Comparison of ENCODE assay signal across 12 cellular contexts in the genomic region with DNA sequence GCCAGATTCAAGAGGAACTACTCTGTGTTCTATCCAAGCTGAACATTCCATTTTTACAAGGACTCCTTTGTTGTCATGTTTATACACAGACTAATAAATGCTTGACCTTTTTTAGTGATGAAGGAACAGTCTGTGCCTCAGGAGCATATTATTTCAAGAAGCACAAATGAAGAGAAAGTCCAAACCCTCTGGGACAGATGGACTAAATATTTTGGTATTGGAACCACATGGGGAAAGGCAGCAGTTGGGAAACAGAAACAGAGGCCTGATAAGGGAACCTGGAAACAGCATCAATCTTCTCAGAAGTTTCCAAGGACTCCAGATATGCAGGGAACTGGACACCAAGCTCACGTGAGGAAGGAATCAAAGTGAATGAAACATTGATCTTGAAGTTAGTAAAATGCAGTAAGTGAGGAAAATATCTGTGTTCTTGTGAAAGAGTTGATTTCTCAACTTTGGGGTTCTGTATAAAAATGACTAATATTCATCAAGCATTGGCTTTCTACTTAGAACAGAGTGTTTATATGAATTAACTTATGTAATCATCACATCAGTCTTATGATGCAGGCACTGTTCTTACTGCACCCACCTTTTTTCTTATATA.
DNase-seq lines count a peak whose midpoint lies in the region; ATAC-seq and TF ChIP-seq lines count a peak whose summit lies in the region.
"Had no signal": no experiment of that assay in that cellular context is flagged by ENCODE, and none has a peak within 500 bp of the region (broad histone marks: within the 10 kb centered on the region; RNA-seq: fewer than 3 reads in every experiment).

No MANE protein-coding gene starts in this region.

- POLR2A ChIA-PET in A673 (lab: Charles Lee; ENCODE audit: low non-redundant PET), result no interaction called here

- H3K9me3 ChIP-seq in stomach smooth muscle (ENCODE audit: control insufficient read depth in 2 of 2, low read length in 2 of 2), result no peaks in the 10 kb centered on the region
- H3K9me3 ChIP-seq in A673 (ENCODE audit: low read depth, low read length, poor library complexity, severe bottlenecking), result no peaks in the 10 kb centered on the region

- in situ Hi-C loops in G401 (cut with HindIII; ENCODE audit: low sequenced_read_pairs), result no loop called here

- intact Hi-C loops in left colon (cut with DNase I, micrococcal nuclease) (loop anchor here in 1 of 2 donors (5.0 kb wide), 1 partner anchor 273 kb away; no protein-coding TSS in a partner anchor), A673 (cut with micrococcal nuclease; ENCODE audit: unreplicated experiment) (no loop called here)

- H3K27ac ChIP-seq in stomach smooth muscle (ENCODE audit: low read length) (peak overlapping the region; percentile 93), A673 (ENCODE audit: low read depth, low read length, poor library complexity, severe bottlenecking) (no peak overlapping the region)

- no peak overlapping the region for H3K9ac ChIP-seq in stomach smooth muscle (ENCODE audit: low read length in 2 of 2)

- ATAC-seq in left colon, result peak; percentile 30

- TF ChIP-seq CTCF in choroid plexus epithelial cell (conservative IDR thresholded peaks at IDR 0.05; ENCODE audit: low read depth, low read length), result no peak
- TF ChIP-seq CTCF in A673 (conservative IDR thresholded peaks at IDR 0.05; ENCODE audit: low read depth, low read length), result no peak

- H3K4me3 ChIP-seq in choroid plexus epithelial cell (ENCODE audit: low read depth, low read length), result no peak overlapping the region
- H3K4me3 ChIP-seq in stomach smooth muscle (ENCODE audit: low read length in 2 of 2), result no peak overlapping the region
- H3K4me3 ChIP-seq in A673 (ENCODE audit: low read depth, low read length, poor library complexity, severe bottlenecking), result no peak overlapping the region

- no peaks in the 10 kb centered on the region for H3K27me3 ChIP-seq in stomach smooth muscle (ENCODE audit: control insufficient read depth in 1 of 2, insufficient read depth in 2 of 2, low read length in 2 of 2)
- H3K27me3 ChIP-seq in A673 (replicated peaks; ENCODE audit: insufficient read depth, low read depth, low read length, poor library complexity), result no peaks in the 10 kb centered on the region

- no peaks in the 10 kb centered on the region for H3K36me3 ChIP-seq in stomach smooth muscle (ENCODE audit: control insufficient read depth in 2 of 2, insufficient read depth in 2 of 2, low read length in 2 of 2)
- no peaks in the 10 kb centered on the region for H3K36me3 ChIP-seq in A673 (ENCODE audit: insufficient read depth, low read length, poor library complexity, severe bottlenecking)

- DNase-seq in G401 (ENCODE audit: low spot score) (peak; percentile 17), choroid plexus epithelial cell (ENCODE audit: low read depth) (peak; percentile 74), left colon (no peak), NCI-H524 (lab: John Stamatoyannopoulos, UW) (no peak), A673 (ENCODE audit: low spot score) (no peak), NCI-H2196 (lab: John Stamatoyannopoulos, UW; ENCODE audit: unreplicated experiment) (no peak)
- DNase-seq in activated CD8-positive, alpha-beta memory T cell treated with anti-CD3 and anti-CD28 coated beads, Interleukin-2, amount 50 U/mL, for 4 hours, result no peak
- DNase-seq: activated T-cell treated with anti-CD3 and anti-CD28 coated beads, Interleukin-2, amount 50 U/mL, for 1 hour; cortex of kidney; NCI-H1694; occipital lobe had no signal

- H3K4me1 ChIP-seq in stomach smooth muscle (ENCODE audit: control insufficient read depth, insufficient read depth, low read length) (peaks cover 28% of the 10 kb centered on the region), A673 (ENCODE audit: insufficient read depth, low read length, poor library complexity, severe bottlenecking) (no peaks in the 10 kb centered on the region)

- no TSS peak for BruUV-seq in A673 (replicated peaks; lab: Mats Ljungman, UMichigan)

- CTCF ChIA-PET in A673 (lab: Charles Lee), result no interaction called here

Comparison
In these comparisons a context has a peak if more than half of its experiments do, and no peak if none do; other contexts are left out.
1. DNase-seq: peak in G401 (single experiment) and choroid plexus epithelial cell (single experiment); none in left colon (0 of 2), NCI-H524 (0 of 2), A673 (single experiment), NCI-H2196 (single experiment) and activated CD8-positive, alpha-beta memory T cell treated with anti-CD3 and anti-CD28 coated beads, Interleukin-2, amount 50 U/mL, for 4 hours (single experiment).